15 cellular contexts compared by ENCODE assay signal in the genomic region with DNA sequence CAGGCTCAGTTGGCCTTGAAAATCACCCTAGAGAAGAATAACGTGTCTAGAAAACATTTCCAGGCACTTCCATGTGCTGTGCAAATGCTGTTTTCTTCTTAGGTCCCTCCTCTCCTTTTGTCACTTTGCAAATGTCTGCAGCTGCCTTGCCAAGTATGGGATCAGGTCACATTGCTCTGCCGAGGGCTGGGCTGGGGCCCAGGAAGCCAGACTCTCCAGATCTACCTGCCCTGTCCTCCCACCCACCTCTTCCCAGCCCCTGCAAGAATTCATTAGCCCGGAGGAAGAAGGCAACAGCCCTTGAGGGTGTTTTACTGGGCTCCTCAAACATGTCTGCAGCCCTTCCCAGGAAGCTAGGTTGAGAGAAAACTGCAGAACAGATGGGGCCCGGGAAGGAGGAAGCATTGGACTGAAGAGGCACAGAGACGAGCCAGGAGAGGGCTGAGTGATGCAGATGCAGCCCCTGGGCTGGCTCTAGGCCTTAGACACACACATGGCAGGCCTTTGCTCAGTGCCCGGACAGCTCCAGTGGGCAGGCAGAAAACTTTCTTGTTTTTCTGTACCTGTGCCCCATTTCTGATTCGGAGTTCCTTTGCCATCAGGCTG. TPM values are rescaled to one million over a fixed set of nuclear protein-coding genes. Genes with fewer than 3 reads are reported as not detected.
DNase-seq lines count a peak whose midpoint lies in the region; ATAC-seq and TF ChIP-seq lines count a peak whose summit lies in the region.
"Had no signal": no experiment of that assay in that cellular context is flagged by ENCODE, and none has a peak within 500 bp of the region (broad histone marks: within the 10 kb centered on the region; RNA-seq: fewer than 3 reads in every experiment).

No MANE protein-coding gene starts in this region.

- POLR2A ChIA-PET in WTC11 (lab: Charles Lee): no interaction called here

- intact Hi-C loops in CD14-positive monocyte (cut with micrococcal nuclease): loop anchor here in 1 of 2 donors (10.0 kb wide), 1 partner anchor 704 kb away; the partner anchor contains the start of gene NLK

- H3K9me3 ChIP-seq in HUES6 (ENCODE audit: control insufficient read depth, insufficient read depth, low read depth, low read length): no peaks in the 10 kb centered on the region; the same call in 1 of the 2 replicates
- H3K9me3 ChIP-seq: BE2C, prostate gland had no signal

- H3K9ac ChIP-seq in HUES6 (ENCODE audit: low read length) (no peak overlapping the region), mesendoderm (ENCODE audit: low read length) (peak overlapping the region; percentile 59)

- no peak overlapping the region for H3K4me2 ChIP-seq in mesendoderm (ENCODE audit: low read length)

- TF ChIP-seq CTCF in CD14-positive monocyte (IDR thresholded peaks at IDR 0.05): no peak
- TF ChIP-seq CTCF in WTC11 (IDR thresholded peaks at IDR 0.05): no peak

- H3K9me3 Mint-ChIP-seq in CD14-positive monocyte (no peaks in the 10 kb centered on the region), WTC11 (no peaks in the 10 kb centered on the region)
- H3K9me3 Mint-ChIP-seq: activated CD8-positive, alpha-beta T cell treated with anti-CD3 and anti-CD28 coated beads for 36 hours; activated T-helper 2 cell treated with anti-CD3 and anti-CD28 coated beads, Interferon-gamma antibody, Interleukin-2, Interleukin-4, amounts not matched to agents 10 μg/mL and 5 μg/mL and 100 μg/mL, durations not matched to agents 14 hours and 24 hours and 36 hours had no signal

- no peaks in the 10 kb centered on the region for H3K36me3 ChIP-seq in HUES6 (ENCODE audit: control insufficient read depth, insufficient read depth, low read length)
- no peaks in the 10 kb centered on the region for H3K36me3 ChIP-seq in mesendoderm (ENCODE audit: control insufficient read depth, insufficient read depth, low read length)
- H3K36me3 ChIP-seq: BE2C, prostate gland had no signal

- H3K79me2 ChIP-seq in mesendoderm (ENCODE audit: control insufficient read depth, insufficient read depth, low read length): no peaks in the 10 kb centered on the region

- H3K4me3 Mint-ChIP-seq in CD14-positive monocyte: no peak overlapping the region
- no peak overlapping the region for H3K4me3 Mint-ChIP-seq in WTC11
- H3K4me3 Mint-ChIP-seq: activated CD8-positive, alpha-beta T cell treated with anti-CD3 and anti-CD28 coated beads for 36 hours had no signal

- no peaks in the 10 kb centered on the region for H3K27me3 ChIP-seq in HUES6 (ENCODE audit: control insufficient read depth, insufficient read depth, low read length)
- H3K27me3 ChIP-seq in mesendoderm (ENCODE audit: insufficient read depth, low read length, poor library complexity): no peaks in the 10 kb centered on the region
- H3K27me3 ChIP-seq: BE2C had no signal

- peak overlapping the region; percentile 29 for H3K4ac ChIP-seq in mesendoderm (ENCODE audit: low read depth, low read length)

- no peak overlapping the region for H2BK15ac ChIP-seq in mesendoderm (replicated peaks; ENCODE audit: low read depth)

- peaks cover 69% of the 10 kb centered on the region for H3K4me1 ChIP-seq in HUES6 (ENCODE audit: control insufficient read depth, insufficient read depth, low read length)
- peaks cover 19% of the 10 kb centered on the region for H3K4me1 ChIP-seq in mesendoderm (ENCODE audit: control insufficient read depth, low read depth, low read length)
- H3K4me1 ChIP-seq: BE2C, prostate gland had no signal

- no peaks in the 10 kb centered on the region for H3K79me1 ChIP-seq in mesendoderm (ENCODE audit: low read length)

- peak overlapping the region; percentile 11 for H3K18ac ChIP-seq in mesendoderm (ENCODE audit: low read length)

- H3K56ac ChIP-seq in mesendoderm (ENCODE audit: low read length): peak overlapping the region; percentile 85

- H4K5ac ChIP-seq in mesendoderm (ENCODE audit: low read length): peak overlapping the region; percentile 68

- H3K4me1 Mint-ChIP-seq in CD14-positive monocyte (peaks cover 67% of the 10 kb centered on the region), WTC11 (peaks cover 76% of the 10 kb centered on the region)

- H2BK120ac ChIP-seq in mesendoderm (ENCODE audit: low read depth, low read length): peak overlapping the region; percentile 5

- H2AK5ac ChIP-seq in mesendoderm (ENCODE audit: low read length): peak overlapping the region; percentile 66

- no peak for ATAC-seq in WTC11
- ATAC-seq: activated CD8-positive, alpha-beta T cell treated with anti-CD3 and anti-CD28 coated beads for 36 hours had no signal

- H3K4me3 ChIP-seq in HUES6 (ENCODE audit: low read depth, low read length): no peak overlapping the region
- H3K4me3 ChIP-seq in mesendoderm (ENCODE audit: low read length): no peak overlapping the region
- H3K4me3 ChIP-seq: prostate gland had no signal

- H3K27me3 Mint-ChIP-seq in CD14-positive monocyte (ENCODE audit: low read depth in 3 of 3) (peaks cover 0 to 3% (median 2%) of the 10 kb centered on the region in 3 donors), WTC11 (ENCODE audit: low read depth) (no peaks in the 10 kb centered on the region)

- peaks cover 1 to 4% of the 10 kb centered on the region in 2 donors for H3K36me3 Mint-ChIP-seq in CD14-positive monocyte
- no peaks in the 10 kb centered on the region for H3K36me3 Mint-ChIP-seq in WTC11

- H3K27ac ChIP-seq in HUES6 (ENCODE audit: low read depth, low read length) (peak overlapping the region; percentile 1; the same call in 1 of the 2 replicates), mesendoderm (ENCODE audit: low read depth, low read length) (peak overlapping the region; percentile 73)
- H3K27ac ChIP-seq: prostate gland had no signal

- no peak for DNase-seq in CD14-positive monocyte (ENCODE audit: low spot score)
- DNase-seq in WTC11 (ENCODE audit: low spot score): no peak
- no peak for DNase-seq in mesendoderm
- no peak for DNase-seq in MV-4-11 (lab: John Stamatoyannopoulos, UW)
- DNase-seq in activated T-cell treated with anti-CD3 and anti-CD28 coated beads, Interleukin-2, amount 50 U/mL, for 48 hours: no peak
- DNase-seq in putamen (ENCODE audit: low spot score): no peak
- no peak for DNase-seq in NOMO-1 treated with dmso at 0.1 percent for 144 hours (lab: John Stamatoyannopoulos, UW; ENCODE audit: unreplicated experiment)
- DNase-seq: activated CD8-positive, alpha-beta T cell treated with anti-CD3 and anti-CD28 coated beads for 36 hours; amniotic stem cell; BE2C; DND-41; NCI-H1105 had no signal

- no peak overlapping the region for H4K8ac ChIP-seq in mesendoderm (ENCODE audit: low read depth, low read length)

- H2BK5ac ChIP-seq in mesendoderm (ENCODE audit: low read length): peak overlapping the region; percentile 92

- CTCF ChIA-PET in WTC11 (lab: Charles Lee): interaction anchor here (0.6 to 2.4 kb wide), 4 partner anchors 8 to 104 kb away, joined by 3 to 8 read pairs (median 4); no protein-coding TSS in a partner anchor

- H3K23ac ChIP-seq in mesendoderm (ENCODE audit: low read length): no peak overlapping the region

- WGBS in mesendoderm (ENCODE audit: extremely low coverage, insufficient coverage, low lambda C conversion rate): no CpG with 5 or more reads among the region's 7 CpGs

- H3K27ac Mint-ChIP-seq in CD14-positive monocyte (peak overlapping the region in 4 of 7 donors; percentile 28 to 80 (median 58)), WTC11 (peak overlapping the region; percentile 65; the same call in 1 of the 2 replicates)
- H3K27ac Mint-ChIP-seq: activated CD8-positive, alpha-beta T cell treated with anti-CD3 and anti-CD28 coated beads for 36 hours; activated T-helper 2 cell treated with anti-CD3 and anti-CD28 coated beads, Interferon-gamma antibody, Interleukin-2, Interleukin-4, amounts not matched to agents 10 μg/mL and 5 μg/mL and 100 μg/mL, durations not matched to agents 14 hours and 24 hours and 36 hours had no signal

TF ChIP-seq in WTC11, 78 proteins besides CTCF, POLR2A, EP300 and RAD21:
- peak; percentile 96 for TF ChIP-seq ZNF121 (CRISPR knock-in tag; IDR thresholded peaks at IDR 0.05)
- no peak for TF ChIP-seq GABPB1 (CRISPR knock-in tag; IDR thresholded peaks at IDR 0.05)
TF ChIP-seq in WTC11: peak in this region for 1.

RNA-seq across cellular contexts. Expression of gene WSB1, which starts 47.2 kb away (rescaled TPM):
- polyA plus RNA-seq in CD14-positive monocyte: 100 to 1,000 TPM; 220 to 368 TPM
- total RNA-seq in WTC11 (2021): 167 to 223 TPM (median 221 TPM) in 3 replicates
- 54.3 TPM for polyA plus RNA-seq in mesendoderm (2013, experiment 1 of 2)
- 53.7 TPM for polyA plus RNA-seq in mesendoderm (2013, experiment 2 of 2)
